In the genomic region with DNA sequence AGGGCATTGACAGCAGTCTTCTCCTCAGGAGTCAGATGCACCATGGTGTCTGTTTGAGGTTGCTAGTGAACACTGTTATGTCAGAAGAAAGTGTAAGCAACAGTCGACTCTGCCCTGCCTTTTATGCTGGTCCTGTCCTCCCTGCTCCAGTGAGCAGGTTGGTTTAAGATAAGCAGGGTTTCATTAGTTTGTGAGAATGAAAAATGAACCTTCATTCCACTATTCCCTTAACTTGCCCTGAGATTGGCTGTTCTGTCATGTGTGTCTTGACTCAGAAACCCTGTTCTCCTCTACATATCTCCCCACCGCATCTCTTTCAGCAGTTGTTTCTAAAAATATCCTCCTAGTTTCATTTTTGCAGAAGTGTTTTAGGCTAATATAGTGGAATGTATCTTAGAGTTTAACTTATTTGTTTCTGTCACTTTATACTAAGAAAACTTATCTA, we compare ENCODE assay signal across 11 cellular contexts. TPM values are rescaled to one million over a fixed set of nuclear protein-coding genes. Genes with fewer than 3 reads are reported as not detected.
DNase-seq lines count a peak whose midpoint lies in the region; ATAC-seq, FAIRE-seq and TF ChIP-seq lines count a peak whose summit lies in the region.
"Had no signal": no experiment of that assay in that cellular context is flagged by ENCODE, and none has a peak within 500 bp of the region (broad histone marks: within the 10 kb centered on the region; RNA-seq: fewer than 3 reads in every experiment).

HBD (minus strand) TSS at position 94 of the 445 bp plus-strand sequence; CDS start at position 44, 50 bp downstream.

- intact Hi-C loops in uterus (cut with DNase I; ENCODE audit: low total_unique reads), result no loop called here

- peaks cover 1 to 27% (median 8%) of the 10 kb centered on the region in 5 donors for H3K27me3 Mint-ChIP-seq in naive thymus-derived CD8-positive, alpha-beta T cell

- H3K4me3 ChIP-seq in uterus, result no peak within 1 kb of the TSS

- H3K4me3 Mint-ChIP-seq in naive thymus-derived CD8-positive, alpha-beta T cell, result no peak within 1 kb of the TSS
- H3K4me3 Mint-ChIP-seq: stimulated activated naive B cell treated with anti-CD40 and anti-IgM and Interleukin-4, amounts not matched to agents 10 μg/mL and 1 μg/mL and 100 μg/mL, for 72 hours had no signal

- no peaks in the 10 kb centered on the region for H3K36me3 ChIP-seq in uterus

- no peak for TF ChIP-seq CTCF in uterus (IDR thresholded peaks at IDR 0.05)

- peaks cover 0 to 2% (median 0%) of the 10 kb centered on the region in 9 donors for H3K9me3 Mint-ChIP-seq in naive thymus-derived CD8-positive, alpha-beta T cell
- H3K9me3 Mint-ChIP-seq: stimulated activated naive B cell treated with anti-CD40 and anti-IgM and Interleukin-4, amounts not matched to agents 10 μg/mL and 1 μg/mL and 100 μg/mL, for 72 hours had no signal

- H3K27ac Mint-ChIP-seq in naive thymus-derived CD8-positive, alpha-beta T cell, result no peak within 1 kb of the TSS
- H3K27ac Mint-ChIP-seq: stimulated activated naive B cell treated with anti-CD40 and anti-IgM and Interleukin-4, amounts not matched to agents 10 μg/mL and 1 μg/mL and 100 μg/mL, for 72 hours had no signal

- DNase-seq in GM18507 (ENCODE audit: extremely low spot score, insufficient read length, low read depth) (peak; percentile 23), H4 (ENCODE audit: low spot score) (peak; percentile 16), HT1080 (ENCODE audit: low read depth) (peak; percentile 24), fibroblast of peridontal ligament (ENCODE audit: extremely low read depth) (peak; percentile 61), uterus (no peak), NCI-H510A treated with DMSO at 0.1 percent for 48 hours (lab: John Stamatoyannopoulos, UW) (no peak), NCI-H2227 (lab: John Stamatoyannopoulos, UW; ENCODE audit: unreplicated experiment) (no peak)
- DNase-seq in naive thymus-derived CD8-positive, alpha-beta T cell, result no peak
- DNase-seq: activated naive CD4-positive, alpha-beta T cell treated with anti-CD3 and anti-CD28 coated beads, Interleukin-2, amount 50 U/mL, for 16 hours; stimulated activated naive B cell treated with anti-CD40 and anti-IgM and Interleukin-4, amounts not matched to agents 10 μg/mL and 1 μg/mL and 100 μg/mL, for 72 hours had no signal

- H3K36me3 Mint-ChIP-seq in naive thymus-derived CD8-positive, alpha-beta T cell, result no peaks in the 10 kb centered on the region
- H3K36me3 Mint-ChIP-seq: stimulated activated naive B cell treated with anti-CD40 and anti-IgM and Interleukin-4, amounts not matched to agents 10 μg/mL and 1 μg/mL and 100 μg/mL, for 72 hours had no signal

- no peak for ATAC-seq in naive thymus-derived CD8-positive, alpha-beta T cell

- H3K27ac ChIP-seq in uterus, result no peak within 1 kb of the TSS

- H3K4me1 ChIP-seq in uterus, result no peaks in the 10 kb centered on the region

- peak; percentile 42 for FAIRE-seq in GM18507 (lab: Jason Lieb, UNC)

- POLR2A ChIA-PET in naive thymus-derived CD8-positive, alpha-beta T cell (lab: Charles Lee), result no interaction called here

- H3K27me3 ChIP-seq in uterus, result no peaks in the 10 kb centered on the region

- TF ChIP-seq POLR2A in uterus (IDR thresholded peaks at IDR 0.05), result no peak

- H3K9me3 ChIP-seq in uterus, result no peaks in the 10 kb centered on the region

- H3K4me1 Mint-ChIP-seq in naive thymus-derived CD8-positive, alpha-beta T cell, result peaks cover 0 to 4% (median 1%) of the 10 kb centered on the region in 4 donors

RNA-seq across cellular contexts. Expression of gene HBD, which starts in this region (rescaled TPM):
- not detected in 2 replicates for total RNA-seq in H4 (2014; rRNA removed; shearing (Covaris generic))
- total RNA-seq in HT1080 (2014; rRNA removed; shearing (Covaris generic)), result not detected in 2 replicates
- not detected in 2 replicates for polyA plus RNA-seq in HT1080 (2015; cell fraction: cytosol; rRNA removed)
- polyA plus RNA-seq in HT1080 (2015; cell fraction: nucleus; rRNA removed), result not detected in 2 replicates
- total RNA-seq in uterus, result under 1 TPM in 1 of 4 donors, not detected in 3; 0.90 TPM
- total RNA-seq in naive thymus-derived CD8-positive, alpha-beta T cell, result not detected
- not detected for polyA plus RNA-seq in naive thymus-derived CD8-positive, alpha-beta T cell
- total RNA-seq: G401 had no signal

Comparison
In these comparisons a context has a peak if more than half of its experiments do, and no peak if none do; other contexts are left out.
1. Peak in DNase-seq in H4; RNA of the gene not detected or under 1 TPM.
2. Peak in DNase-seq in HT1080; RNA of the gene not detected or under 1 TPM.
3. DNase-seq: peak in GM18507 (single experiment) and fibroblast of peridontal ligament (single experiment); none in uterus (0 of 2), naive thymus-derived CD8-positive, alpha-beta T cell (0 of 10), NCI-H510A treated with DMSO at 0.1 percent for 48 hours (single experiment) and NCI-H2227 (single experiment).